ENCODE assay signal across 10 cellular contexts in genomic region chr3:69081583-69082262, GRCh38. TPM values are rescaled to one million over a fixed set of nuclear protein-coding genes. Genes with fewer than 3 reads are reported as not detected.
DNase-seq lines count a peak whose midpoint lies in the region; ATAC-seq, FAIRE-seq and TF ChIP-seq lines count a peak whose summit lies in the region.
"Had no signal": no experiment of that assay in that cellular context is flagged by ENCODE, and none has a peak within 500 bp of the region (broad histone marks: within the 10 kb centered on the region; RNA-seq: fewer than 3 reads in every experiment).

No MANE protein-coding gene starts in this region.

- no peaks in the 10 kb centered on the region for H3K27me3 Mint-ChIP-seq in chondrocyte (ENCODE audit: low read depth)

- no peak for TF ChIP-seq CTCF in chondrocyte (IDR thresholded peaks at IDR 0.05)
- TF ChIP-seq CTCF in retinal pigment epithelial cell (conservative IDR thresholded peaks at IDR 0.05; ENCODE audit: low read depth, low read length), result no peak
- TF ChIP-seq CTCF in omental fat pad (IDR thresholded peaks at IDR 0.05), result no peak

- H3K36me3 Mint-ChIP-seq in chondrocyte (ENCODE audit: low read depth), result peaks cover 1% of the 10 kb centered on the region

- no peaks in the 10 kb centered on the region for H3K9me3 Mint-ChIP-seq in chondrocyte (ENCODE audit: low read depth)

- peak; percentile 78 for FAIRE-seq in GM18507 (lab: Jason Lieb, UNC)

- DNase-seq in GM18507 (ENCODE audit: extremely low spot score, insufficient read length, low read depth) (no peak), NCI-H82 (lab: John Stamatoyannopoulos, UW) (peak; percentile 94), chondrocyte (ENCODE audit: low spot score) (no peak), retinal pigment epithelial cell (ENCODE audit: low read depth) (peak; percentile 47), omental fat pad (ENCODE audit: low spot score) (no peak), NCI-H1048 (lab: John Stamatoyannopoulos, UW) (no peak)
- no peak for DNase-seq in stimulated activated CD4-positive, alpha-beta T cell treated with anti-CD3 and anti-CD28 coated beads, Interleukin-12 subunit alpha, Interleukin-12 subunit beta, amount 100 ng/mL, for 4 hours
- DNase-seq: SHP77 had no signal

- ATAC-seq in omental fat pad (ENCODE audit: low FRiP score) (no peak), HG02763 (IDR thresholded peaks at IDR 0.05; ENCODE audit: unreplicated experiment) (no peak)

- no peak overlapping the region for H3K4me3 Mint-ChIP-seq in chondrocyte (ENCODE audit: unreplicated experiment)

- H3K4me1 Mint-ChIP-seq in chondrocyte (ENCODE audit: low read depth), result peaks cover 75% of the 10 kb centered on the region

- peak overlapping the region; percentile 95 for H3K27ac Mint-ChIP-seq in chondrocyte (ENCODE audit: unreplicated experiment)

- peak overlapping the region; percentile 1 for H3K4me3 ChIP-seq in retinal pigment epithelial cell (ENCODE audit: low read length)

RNA-seq across cellular contexts. Expression of gene UBA3, which starts 1.6 kb away (rescaled TPM):
- total RNA-seq in chondrocyte (58.3 to 70.7 TPM (median 63.1 TPM) in 3 replicates), omental fat pad (10 to 100 TPM; 39.1 to 78.8 (median 42.6) TPM)

RNA-seq across cellular contexts. Expression of gene ARL6IP5, which starts 3.0 kb away (rescaled TPM):
- total RNA-seq in chondrocyte (118 to 121 TPM (median 120 TPM) in 3 replicates), omental fat pad (100 to 1,000 TPM; 113 to 215 (median 199) TPM)

RNA-seq across cellular contexts. Expression of gene TMF1, which starts 29.6 kb away (rescaled TPM):
- total RNA-seq in chondrocyte (37.7 to 53.3 TPM (median 40.4 TPM) in 3 replicates), omental fat pad (10 to 100 TPM; 27.6 to 41.8 (median 30.2) TPM)

RNA-seq across cellular contexts. Expression of gene LMOD3, which starts 40.7 kb away (rescaled TPM):
- total RNA-seq in chondrocyte, result not detected in 3 replicates
- total RNA-seq in omental fat pad, result not detected
- total RNA-seq: epithelial cell of proximal tubule had no signal

Comparison
In these comparisons a context has a peak if more than half of its experiments do, and no peak if none do; other contexts are left out.
1. DNase-seq: peak in NCI-H82 (single experiment) and retinal pigment epithelial cell (single experiment); none in GM18507 (single experiment), chondrocyte (single experiment), omental fat pad (single experiment), NCI-H1048 (single experiment) and stimulated activated CD4-positive, alpha-beta T cell treated with anti-CD3 and anti-CD28 coated beads, Interleukin-12 subunit alpha, Interleukin-12 subunit beta, amount 100 ng/mL, for 4 hours (single experiment).